28 cellular contexts compared by ENCODE assay signal in genomic region chr3:150069158-150069536, GRCh38.
DNase-seq lines count a peak whose midpoint lies in the region; ATAC-seq and TF ChIP-seq lines count a peak whose summit lies in the region.
"Had no signal": no experiment of that assay in that cellular context is flagged by ENCODE, and none has a peak within 500 bp of the region (broad histone marks: within the 10 kb centered on the region; RNA-seq: fewer than 3 reads in every experiment).

No MANE protein-coding gene starts in this region.

- H2BK12ac ChIP-seq in trophoblast cell (ENCODE audit: low read length): no peak overlapping the region

- no peaks in the 10 kb centered on the region for H4K20me1 ChIP-seq in neural progenitor cell (ENCODE audit: low read depth)
- H4K20me1 ChIP-seq: BLaER1 treated with 17β-estradiol and CSF1 and Interleukin-3, amounts not matched to agents 10 nM and 100 nM had no signal

- no peaks in the 10 kb centered on the region for H3K36me3 ChIP-seq in HEK293 (ENCODE audit: control insufficient read depth in 2 of 2, insufficient read depth in 1 of 2, low read length in 2 of 2)
- H3K36me3 ChIP-seq in neural progenitor cell: no peaks in the 10 kb centered on the region
- H3K36me3 ChIP-seq in tibial artery: no peaks in the 10 kb centered on the region
- no peaks in the 10 kb centered on the region for H3K36me3 ChIP-seq in trophoblast cell (ENCODE audit: control insufficient read depth in 1 of 2, insufficient read depth in 2 of 2, low read length in 2 of 2)
- H3K36me3 ChIP-seq in aorta (ENCODE audit: control insufficient read depth in 1 of 2, insufficient read depth in 2 of 2, low read length in 1 of 2): no peaks in the 10 kb centered on the region
- H3K36me3 ChIP-seq: BLaER1 treated with 17β-estradiol and CSF1 and Interleukin-3, amounts not matched to agents 10 nM and 100 nM; sigmoid colon; WERI-Rb-1 had no signal

- no peak overlapping the region for H2AFZ ChIP-seq in neural progenitor cell (replicated peaks)
- H2AFZ ChIP-seq in trophoblast cell (ENCODE audit: insufficient read depth, low read length, poor library complexity): no peak overlapping the region
- H2AFZ ChIP-seq: GM23248, PC-9 had no signal

- TF ChIP-seq CTCF in HEK293 (tag by site-specific recombination; IDR thresholded peaks at IDR 0.05): no peak
- no peak for TF ChIP-seq CTCF in neural progenitor cell (IDR thresholded peaks at IDR 0.05)
- no peak for TF ChIP-seq CTCF in tibial artery (IDR thresholded peaks at IDR 0.05)

- CTCF ChIA-PET in HEK293 (lab: Yijun Ruan, JAX): interaction anchor here (1.2 kb wide), 1 partner anchor 14 kb away, joined by 3 read pairs; no protein-coding TSS in a partner anchor

- H3K27me3 ChIP-seq in neural progenitor cell: no peaks in the 10 kb centered on the region
- H3K27me3 ChIP-seq in tibial artery: no peaks in the 10 kb centered on the region
- no peaks in the 10 kb centered on the region for H3K27me3 ChIP-seq in trophoblast cell (ENCODE audit: insufficient read depth, low read length)
- H3K27me3 ChIP-seq in aorta (ENCODE audit: control insufficient read depth in 1 of 2, insufficient read depth in 2 of 2, low read length in 1 of 2): no peaks in the 10 kb centered on the region
- H3K27me3 ChIP-seq: BLaER1 treated with 17β-estradiol and CSF1 and Interleukin-3, amounts not matched to agents 10 nM and 100 nM; body of pancreas; sigmoid colon had no signal

- intact Hi-C loops in tibial artery (cut with DNase I; ENCODE audit: low total_unique reads): no loop called here
- intact Hi-C loops in aorta (cut with DNase I): no loop called here

- no peaks in the 10 kb centered on the region for H3K9me3 ChIP-seq in HEK293 (ENCODE audit: control insufficient read depth, insufficient read depth, low read depth, low read length)
- no peaks in the 10 kb centered on the region for H3K9me3 ChIP-seq in neural progenitor cell (ENCODE audit: low read depth)
- H3K9me3 ChIP-seq in tibial artery: no peaks in the 10 kb centered on the region
- no peaks in the 10 kb centered on the region for H3K9me3 ChIP-seq in trophoblast cell (ENCODE audit: insufficient read depth, low read depth, low read length)
- H3K9me3 ChIP-seq in aorta (ENCODE audit: control insufficient read depth, low read length): no peaks in the 10 kb centered on the region
- H3K9me3 ChIP-seq: BLaER1 treated with 17β-estradiol and CSF1 and Interleukin-3, amounts not matched to agents 10 nM and 100 nM; body of pancreas; sigmoid colon had no signal

- no peaks in the 10 kb centered on the region for H3K36me3 Mint-ChIP-seq in neural progenitor cell
- H3K36me3 Mint-ChIP-seq: stimulated activated naive B cell treated with anti-CD40 and anti-IgM and Interleukin-4, amounts not matched to agents 10 μg/mL and 1 μg/mL and 100 μg/mL, for 72 hours had no signal

- H2BK5ac ChIP-seq in trophoblast cell (ENCODE audit: low read depth, low read length, poor library complexity): no peak overlapping the region

- no peak overlapping the region for H3K27ac ChIP-seq in HEK293 (ENCODE audit: extremely low read depth, low read depth, low read length)
- H3K27ac ChIP-seq in epithelial cell of prostate: peak overlapping the region; percentile 0
- H3K27ac ChIP-seq in neural progenitor cell: no peak overlapping the region
- no peak overlapping the region for H3K27ac ChIP-seq in tibial artery
- H3K27ac ChIP-seq in trophoblast cell (ENCODE audit: low read depth, low read length): no peak overlapping the region
- H3K27ac ChIP-seq in aorta (ENCODE audit: low read depth in 1 of 2, low read length in 2 of 2): no peak overlapping the region
- H3K27ac ChIP-seq: BLaER1 treated with 17β-estradiol and CSF1 and Interleukin-3, amounts not matched to agents 10 nM and 100 nM; body of pancreas; GM23248; PC-9; sigmoid colon; WERI-Rb-1 had no signal

- H3K27ac Mint-ChIP-seq in neural progenitor cell: peak overlapping the region; percentile 2
- H3K27ac Mint-ChIP-seq: stimulated activated naive B cell treated with anti-CD40 and anti-IgM and Interleukin-4, amounts not matched to agents 10 μg/mL and 1 μg/mL and 100 μg/mL, for 72 hours had no signal

- no peak overlapping the region for H4K8ac ChIP-seq in trophoblast cell (ENCODE audit: low read depth, low read length)

- no peak overlapping the region for H2BK120ac ChIP-seq in trophoblast cell (ENCODE audit: insufficient read depth, low read length, poor library complexity)

- ATAC-seq in aorta (ENCODE audit: low FRiP score) (no peak), HG03139 (IDR thresholded peaks at IDR 0.05; ENCODE audit: unreplicated experiment) (no peak)
- ATAC-seq: body of pancreas; GM12878; left colon; stimulated activated naive B cell treated with anti-CD40 and anti-IgM and Interleukin-4, amounts not matched to agents 10 μg/mL and 1 μg/mL and 100 μg/mL, for 72 hours had no signal

- H4K12ac ChIP-seq in trophoblast cell (ENCODE audit: low read depth, low read length): no peak overlapping the region

- peaks cover 21% of the 10 kb centered on the region for H3K79me1 ChIP-seq in trophoblast cell (ENCODE audit: low read length)

- H4K91ac ChIP-seq in trophoblast cell (ENCODE audit: low read depth, low read length): no peak overlapping the region

- WGBS in trophoblast cell (ENCODE audit: extremely low coverage, insufficient coverage, insufficient read length): no CpG with 5 or more reads among the region's 1 CpG
- WGBS in aorta, 2 donors: 79 to 90% methylated on average over 1 of the region's 1 CpG

- DNase-seq in NCI-H446 (lab: John Stamatoyannopoulos, UW): peak; percentile 69 to 73
- DNase-seq in epithelial cell of prostate (ENCODE audit: low read depth, low spot score): no peak
- DNase-seq in neural progenitor cell (ENCODE audit: low spot score): no peak
- no peak for DNase-seq in tibial artery
- DNase-seq in trophoblast cell: no peak
- DNase-seq in aorta: no peak
- DNase-seq: activated CD4-positive, alpha-beta T cell treated with anti-CD3 and anti-CD28 coated beads for 48 hours; activated T-cell treated with anti-CD3 and anti-CD28 coated beads, Interleukin-2, amount 50 U/mL, for 48 hours; body of pancreas; cerebellar nuclear complex; effector CD4-positive, alpha-beta T cell; foreskin melanocyte; GM23248; left colon; NCI-H187 treated with DMSO at 0.1 percent for 48 hours; NCI-H345; NK-92 treated with Interleukin-12 subunit alpha and Interleukin-12 subunit beta, amount 100 ng/mL, for 24 hours; PC-9; SHP77; sigmoid colon; stimulated activated CD4-positive, alpha-beta T cell treated with anti-CD3 and anti-CD28 coated beads, Interleukin-15, amount 100 ng/mL, for 24 hours; stimulated activated naive B cell treated with anti-CD40 and anti-IgM and Interleukin-4, amounts not matched to agents 10 μg/mL and 1 μg/mL and 100 μg/mL, for 72 hours; T-helper 9 cell; WERI-Rb-1 had no signal

- H3K18ac ChIP-seq in trophoblast cell (ENCODE audit: low read length): no peak overlapping the region

- no peaks in the 10 kb centered on the region for H3K79me2 ChIP-seq in neural progenitor cell (ENCODE audit: low read depth)
- H3K79me2 ChIP-seq in trophoblast cell (ENCODE audit: control insufficient read depth, insufficient read depth, low read length, poor library complexity): peaks cover 2% of the 10 kb centered on the region

- no peak overlapping the region for H3K23ac ChIP-seq in trophoblast cell (ENCODE audit: low read length)

- no peak overlapping the region for H2AK5ac ChIP-seq in trophoblast cell (ENCODE audit: low read length)

- H3K4me3 ChIP-seq in HEK293 (ENCODE audit: low read depth, low read length) (no peak overlapping the region), neural progenitor cell (no peak overlapping the region), tibial artery (no peak overlapping the region), trophoblast cell (ENCODE audit: low read depth, low read length) (no peak overlapping the region), aorta (ENCODE audit: low read length in 2 of 2) (no peak overlapping the region)
- H3K4me3 ChIP-seq: BLaER1 treated with 17β-estradiol and CSF1 and Interleukin-3, amounts not matched to agents 10 nM and 100 nM; body of pancreas; GM12878; GM23248; PC-9; sigmoid colon had no signal

- H3K4ac ChIP-seq in trophoblast cell (ENCODE audit: low read depth, low read length): no peak overlapping the region

- H3K4me2 ChIP-seq in neural progenitor cell (no peak overlapping the region), trophoblast cell (ENCODE audit: low read length) (no peak overlapping the region)
- H3K4me2 ChIP-seq: BLaER1 treated with 17β-estradiol and CSF1 and Interleukin-3, amounts not matched to agents 10 nM and 100 nM; PC-9 had no signal

- H3K4me1 Mint-ChIP-seq in neural progenitor cell: peaks cover 59% of the 10 kb centered on the region
- H3K4me1 Mint-ChIP-seq: stimulated activated naive B cell treated with anti-CD40 and anti-IgM and Interleukin-4, amounts not matched to agents 10 μg/mL and 1 μg/mL and 100 μg/mL, for 72 hours had no signal

- H3K4me1 ChIP-seq in HEK293 (ENCODE audit: control insufficient read depth, insufficient read depth, low read length) (0 out of 2 replicates have a peak, but pooled peaks cover 2% of the 10 kb centered on the region), neural progenitor cell (peaks cover 8% of the 10 kb centered on the region), tibial artery (no peaks in the 10 kb centered on the region), trophoblast cell (ENCODE audit: control insufficient read depth in 1 of 2, insufficient read depth in 2 of 2, low read length in 2 of 2) (peaks cover 8 to 23% of the 10 kb centered on the region in 2 experiments), aorta (ENCODE audit: control insufficient read depth in 1 of 2, insufficient read depth in 2 of 2, low read length in 2 of 2) (no peaks in the 10 kb centered on the region)
- H3K4me1 ChIP-seq: BLaER1 treated with 17β-estradiol and CSF1 and Interleukin-3, amounts not matched to agents 10 nM and 100 nM; body of pancreas had no signal

- POLR2A ChIA-PET in HEK293 (lab: Yijun Ruan, JAX): no interaction called here

- H3K9me3 Mint-ChIP-seq in neural progenitor cell: no peaks in the 10 kb centered on the region
- H3K9me3 Mint-ChIP-seq: stimulated activated naive B cell treated with anti-CD40 and anti-IgM and Interleukin-4, amounts not matched to agents 10 μg/mL and 1 μg/mL and 100 μg/mL, for 72 hours had no signal

- H3K4me3 Mint-ChIP-seq in neural progenitor cell: no peak overlapping the region
- H3K4me3 Mint-ChIP-seq: stimulated activated naive B cell treated with anti-CD40 and anti-IgM and Interleukin-4, amounts not matched to agents 10 μg/mL and 1 μg/mL and 100 μg/mL, for 72 hours had no signal

- H3F3A ChIP-seq in neural progenitor cell (ENCODE audit: low read depth): no peaks in the 10 kb centered on the region

- no peak overlapping the region for H3K9ac ChIP-seq in neural progenitor cell
- no peak overlapping the region for H3K9ac ChIP-seq in trophoblast cell (ENCODE audit: low read length)
- H3K9ac ChIP-seq: BLaER1 treated with 17β-estradiol and CSF1 and Interleukin-3, amounts not matched to agents 10 nM and 100 nM; GM23248 had no signal

- H3K14ac ChIP-seq in trophoblast cell (ENCODE audit: low read length): no peak overlapping the region

- H3K27me3 Mint-ChIP-seq in neural progenitor cell (ENCODE audit: insufficient read depth, low read depth): peaks cover 18% of the 10 kb centered on the region

TF ChIP-seq in HEK293, 187 proteins besides CTCF, POLR2A, EP300 and RAD21 (continues in another document):
- TF ChIP-seq ZNF341 (tag by site-specific recombination; IDR thresholded peaks at IDR 0.05; ENCODE audit: low read depth) (no peak), ZNF660 (tag by site-specific recombination; IDR thresholded peaks at IDR 0.05) (0 out of 2 replicates have a peak, but pooled peaks have one; percentile 0)

Comparison
In these comparisons a context has a peak if more than half of its experiments do, and no peak if none do; other contexts are left out.
1. DNase-seq: peak in NCI-H446 (2 of 2); none in epithelial cell of prostate (single experiment), neural progenitor cell (single experiment), tibial artery (0 of 2), trophoblast cell (0 of 2) and aorta (0 of 2).